In genomic region chr5:34507948-34508347, GRCh38 we compare ENCODE assay signal across 34 cellular contexts.
"Had no signal": no experiment of that assay in that cellular context is flagged by ENCODE, and none has a peak within 500 bp of the region (broad histone marks: within the 10 kb centered on the region; RNA-seq: fewer than 3 reads in every experiment).

No MANE protein-coding gene starts in this region.

- ATAC-seq: activated CD8-positive, alpha-beta T cell treated with anti-CD3 and anti-CD28 coated beads for 36 hours; activated T-helper 17 cell treated with anti-CD3 and anti-CD28 coated beads, Interleukin-2, amount 50 U/mL, for 72 hours had no signal

- DNase-seq: activated CD4-positive, alpha-beta T cell treated with anti-CD3 and anti-CD28 coated beads for 1 hour; activated CD4-positive, alpha-beta T cell treated with anti-CD3 and anti-CD28 coated beads for 48 hours; activated CD4-positive, alpha-beta T cell treated with anti-CD3 and anti-CD28 coated beads, Interleukin-2, amount 50 U/mL, for 4 hours; activated CD4-positive, CD25-positive, alpha-beta regulatory T cell; activated CD8-positive, alpha-beta T cell treated with anti-CD3 and anti-CD28 coated beads for 36 hours; activated effector memory CD4-positive, alpha-beta T cell treated with anti-CD3 and anti-CD28 coated beads, Interleukin-2, amount 50 U/mL, for 16 hours; activated naive CD4-positive, alpha-beta T cell; activated naive CD4-positive, alpha-beta T cell treated with anti-CD3 and anti-CD28 coated beads, Interleukin-2, amount 50 U/mL, for 16 hours; activated naive CD8-positive, alpha-beta T cell treated with anti-CD3 and anti-CD28 coated beads for 36 hours; activated T-cell treated with anti-CD3 and anti-CD28 coated beads, Interleukin-2, amount 50 U/mL, for 1 hour; activated T-cell treated with anti-CD3 and anti-CD28 coated beads, Interleukin-2, amount 50 U/mL, for 72 hours; amniotic stem cell; aorta; brain microvascular endothelial cell; Karpas-422; KBM-7; NCI-H1048; NCI-H1105 treated with DMSO at 0.1 percent for 48 hours; NCI-H1436; NCI-H1694; NCI-H1930; NCI-H2081 treated with DMSO at 0.1 percent for 48 hours; NCI-H226; NCI-H446 treated with DMSO at 0.1 percent for 48 hours; NCI-H524; Right ventricle myocardium superior; SW 1271; T-helper 1 cell; T-helper 2 cell; T-helper 9 cell; WERI-Rb-1 had no signal

- H3K27ac ChIP-seq: brain microvascular endothelial cell, cardiac muscle cell, PC-9, WERI-Rb-1 had no signal
